ENCODE assay signal across 22 cellular contexts in genomic region chr20:62351469-62352401, GRCh38. TPM values are rescaled to one million over a fixed set of nuclear protein-coding genes. Genes with fewer than 3 reads are reported as not detected.
DNase-seq lines count a peak whose midpoint lies in the region; ATAC-seq and TF ChIP-seq lines count a peak whose summit lies in the region.
"Had no signal": no experiment of that assay in that cellular context is flagged by ENCODE, and none has a peak within 500 bp of the region (broad histone marks: within the 10 kb centered on the region; RNA-seq: fewer than 3 reads in every experiment).

No MANE protein-coding gene starts in this region.

- no peak overlapping the region for H3K27ac Mint-ChIP-seq in activated CD4-positive, alpha-beta T cell treated with anti-CD3 and anti-CD28 coated beads for 36 hours
- H3K27ac Mint-ChIP-seq: activated B cell treated with CpG ODN at 0.5 μM for 24 hours; activated CD8-positive, alpha-beta T cell treated with anti-CD3 and anti-CD28 coated beads, Interleukin-2, amount 10 ng/mL, durations not matched to agents 7 days and 5 days; activated naive CD8-positive, alpha-beta T cell treated with anti-CD3 and anti-CD28 coated beads, Interleukin-2, amount 10 ng/mL, durations not matched to agents 7 days and 5 days; IgD-negative memory B cell had no signal

- H3K4me1 Mint-ChIP-seq in activated CD4-positive, alpha-beta T cell treated with anti-CD3 and anti-CD28 coated beads for 36 hours = no peaks in the 10 kb centered on the region
- H3K4me1 Mint-ChIP-seq: activated B cell treated with CpG ODN at 0.5 μM for 24 hours had no signal

- TF ChIP-seq EP300 in gastroesophageal sphincter (IDR thresholded peaks at IDR 0.05) (no peak), upper lobe of left lung (IDR thresholded peaks at IDR 0.05) (no peak)

- peaks cover 5% of the 10 kb centered on the region for H3K9me3 Mint-ChIP-seq in activated CD4-positive, alpha-beta T cell treated with anti-CD3 and anti-CD28 coated beads for 36 hours (ENCODE audit: low read depth)

- POLR2A ChIA-PET in Panc1 (lab: Charles Lee) = no interaction called here
- POLR2A ChIA-PET in activated CD4-positive, alpha-beta T cell treated with anti-CD3 and anti-CD28 coated beads for 36 hours (lab: Charles Lee) = no interaction called here

- no peak for DNase-seq in Panc1 (ENCODE audit: low read depth, low spot score)
- DNase-seq in lung (ENCODE audit: low spot score) = no peak
- peak in 1 of 2 donors; percentile 82 for DNase-seq in upper lobe of left lung
- DNase-seq in MV-4-11 (lab: John Stamatoyannopoulos, UW) = no peak
- no peak for DNase-seq in activated CD4-positive, alpha-beta T cell treated with anti-CD3 and anti-CD28 coated beads for 36 hours
- no peak for DNase-seq in NCI-H510A treated with DMSO at 0.1 percent for 48 hours (lab: John Stamatoyannopoulos, UW)
- DNase-seq: activated B cell treated with CpG ODN at 0.5 μM for 24 hours; activated CD8-positive, alpha-beta T cell treated with anti-CD3 and anti-CD28 coated beads, Interleukin-2, amount 10 ng/mL, durations not matched to agents 7 days and 5 days; activated naive CD8-positive, alpha-beta T cell treated with anti-CD3 and anti-CD28 coated beads, Interleukin-2, amount 10 ng/mL, durations not matched to agents 7 days and 5 days; activated T-cell treated with anti-CD3 and anti-CD28 coated beads, Interleukin-2, amount 50 U/mL, for 48 hours; AML-193; dermis blood vessel endothelial cell; EL; naive thymus-derived CD8-positive, alpha-beta T cell; NCI-H526; T-helper 2 cell had no signal

- H3K27me3 ChIP-seq in Panc1 (ENCODE audit: control insufficient read depth, insufficient read depth, low read length) (no peaks in the 10 kb centered on the region), gastroesophageal sphincter (no peaks in the 10 kb centered on the region), lung (ENCODE audit: control insufficient read depth, insufficient read depth) (no peaks in the 10 kb centered on the region), upper lobe of left lung (no peaks in the 10 kb centered on the region)
- H3K27me3 ChIP-seq: SJSA1, uterus had no signal

- H3K27me3 Mint-ChIP-seq in activated CD4-positive, alpha-beta T cell treated with anti-CD3 and anti-CD28 coated beads for 36 hours = peaks cover 2% of the 10 kb centered on the region
- H3K27me3 Mint-ChIP-seq: activated B cell treated with CpG ODN at 0.5 μM for 24 hours; activated naive CD8-positive, alpha-beta T cell treated with anti-CD3 and anti-CD28 coated beads, Interleukin-2, amount 10 ng/mL, durations not matched to agents 7 days and 5 days; brain; IgD-negative memory B cell had no signal

- H3K27ac ChIP-seq in Panc1 (ENCODE audit: low read length) (peak overlapping the region; percentile 81), gastroesophageal sphincter (peak overlapping the region; percentile 41 to 94 (median 90)), lung (ENCODE audit: low read depth in 1 of 2, low read length in 1 of 2) (peak overlapping the region; percentile 61 to 84), upper lobe of left lung (peak overlapping the region; percentile 62 to 98 (median 86))
- H3K27ac ChIP-seq: parathyroid adenoma, SJSA1 had no signal

- BruUV-seq in Panc1 (replicated peaks; lab: Mats Ljungman, UMichigan) = no TSS peak

- no peaks in the 10 kb centered on the region for H3K36me3 Mint-ChIP-seq in activated CD4-positive, alpha-beta T cell treated with anti-CD3 and anti-CD28 coated beads for 36 hours (ENCODE audit: low read depth)
- H3K36me3 Mint-ChIP-seq: activated naive CD8-positive, alpha-beta T cell treated with anti-CD3 and anti-CD28 coated beads, Interleukin-2, amount 10 ng/mL, durations not matched to agents 7 days and 5 days had no signal

- in situ Hi-C loops in Panc1 (cut with HindIII; ENCODE audit: low pct_unique_long_range_greater_than_20kb, low sequenced_read_pairs) = no loop called here

- H3K36me3 ChIP-seq in Panc1 (ENCODE audit: control insufficient read depth, insufficient read depth, low read length) (peaks cover 9% of the 10 kb centered on the region), gastroesophageal sphincter (peaks cover 0 to 51% of the 10 kb centered on the region in 2 donors), lung (ENCODE audit: control insufficient read depth in 2 of 2, insufficient read depth in 2 of 2, low read length in 2 of 2) (peaks cover 5 to 46% of the 10 kb centered on the region in 2 donors), upper lobe of left lung (peaks cover 4 to 72% (median 32%) of the 10 kb centered on the region in 4 donors)
- H3K36me3 ChIP-seq: SJSA1, uterus had no signal

- H3K4me1 ChIP-seq in Panc1 (ENCODE audit: control insufficient read depth, insufficient read depth, low read length) (peaks cover 69% of the 10 kb centered on the region), gastroesophageal sphincter (peaks cover 6 to 61% (median 39%) of the 10 kb centered on the region in 3 donors), lung (ENCODE audit: control insufficient read depth in 2 of 2, insufficient read depth in 2 of 2, low read length in 2 of 2) (peaks cover 17 to 18% of the 10 kb centered on the region in 2 donors), upper lobe of left lung (peaks cover 25 to 50% (median 43%) of the 10 kb centered on the region in 4 donors)

- WGBS in gastroesophageal sphincter (ENCODE audit: low coverage in 1 of 2), 2 donors = 89 to 96% methylated on average over 4 to 9 of the region's 60 CpGs
- WGBS in lung, 2 donors = 90 to 92% methylated on average over 57 to 60 of the region's 60 CpGs
- 87 to 93% methylated on average over 28 to 49 of the region's 60 CpGs for WGBS in upper lobe of left lung, 2 donors

- TF ChIP-seq CTCF in Panc1 (IDR thresholded peaks at IDR 0.05) = no peak
- no peak for TF ChIP-seq CTCF in gastroesophageal sphincter (IDR thresholded peaks at IDR 0.05)
- no peak for TF ChIP-seq CTCF in lung (IDR thresholded peaks at IDR 0.05; ENCODE audit: control extremely low read depth, extremely low read depth)
- no peak for TF ChIP-seq CTCF in upper lobe of left lung (IDR thresholded peaks at IDR 0.05)

- CTCF ChIA-PET in Panc1 (lab: Charles Lee) = no interaction called here
- CTCF ChIA-PET in activated CD4-positive, alpha-beta T cell treated with anti-CD3 and anti-CD28 coated beads for 36 hours (lab: Charles Lee) = interaction anchor here (1.0 kb wide), 1 partner anchor 12 kb away, joined by 3 read pairs; no protein-coding TSS in a partner anchor

- H3K9me3 ChIP-seq in Panc1 (ENCODE audit: control insufficient read depth, insufficient read depth, low read depth, low read length) (no peaks in the 10 kb centered on the region; the same call in 1 of the 2 replicates), gastroesophageal sphincter (no peaks in the 10 kb centered on the region), lung (ENCODE audit: control insufficient read depth in 2 of 2, insufficient read depth in 1 of 2, low read length in 1 of 2) (no peaks in the 10 kb centered on the region), upper lobe of left lung (no peaks in the 10 kb centered on the region)
- H3K9me3 ChIP-seq: uterus had no signal

- ATAC-seq in Panc1 (no peak), gastroesophageal sphincter (no peak), lung (ENCODE audit: insufficient read depth, low FRiP score) (no peak), upper lobe of left lung (ENCODE audit: low FRiP score in 2 of 2) (no peak)
- ATAC-seq in activated CD4-positive, alpha-beta T cell treated with anti-CD3 and anti-CD28 coated beads for 36 hours = no peak
- ATAC-seq: activated CD8-positive, alpha-beta T cell treated with anti-CD3 and anti-CD28 coated beads, Interleukin-2, amount 10 ng/mL, durations not matched to agents 7 days and 5 days; naive thymus-derived CD8-positive, alpha-beta T cell had no signal

- TF ChIP-seq POLR2A in gastroesophageal sphincter (IDR thresholded peaks at IDR 0.05) (no peak), upper lobe of left lung (IDR thresholded peaks at IDR 0.05) (no peak)

- H3K4me3 ChIP-seq in Panc1 (ENCODE audit: low read depth in 2 of 2, low read length in 2 of 2) (no peak overlapping the region), gastroesophageal sphincter (no peak overlapping the region), lung (no peak overlapping the region), upper lobe of left lung (no peak overlapping the region)
- H3K4me3 ChIP-seq: SJSA1, uterus had no signal

- H3K4me3 Mint-ChIP-seq in activated CD4-positive, alpha-beta T cell treated with anti-CD3 and anti-CD28 coated beads for 36 hours = no peak overlapping the region
- H3K4me3 Mint-ChIP-seq: activated B cell treated with CpG ODN at 0.5 μM for 24 hours; activated CD8-positive, alpha-beta T cell treated with anti-CD3 and anti-CD28 coated beads, Interleukin-2, amount 10 ng/mL, durations not matched to agents 7 days and 5 days; activated naive CD8-positive, alpha-beta T cell treated with anti-CD3 and anti-CD28 coated beads, Interleukin-2, amount 10 ng/mL, durations not matched to agents 7 days and 5 days; brain; IgD-negative memory B cell; naive thymus-derived CD8-positive, alpha-beta T cell had no signal

- intact Hi-C loops in Panc1 (cut with micrococcal nuclease; ENCODE audit: unreplicated experiment) = no loop called here
- intact Hi-C loops in activated CD4-positive, alpha-beta T cell treated with anti-CD3 and anti-CD28 coated beads for 36 hours (cut with DNase I, micrococcal nuclease) = no loop called here

RNA-seq across cellular contexts. Expression of gene LAMA5, which starts 15.4 kb away (rescaled TPM):
- total RNA-seq in Panc1 (2021; ENCODE audit: unreplicated experiment) = 497 TPM
- polyA plus RNA-seq in Panc1 (2012; ENCODE audit: insufficient read length) = 508 TPM
- 100 to 1,000 TPM in 3 of 4 donors, 10 to 100 TPM in 1; 58.6 to 259 (median 172) TPM for total RNA-seq in gastroesophageal sphincter
- total RNA-seq in lung = 100 to 1,000 TPM; 209 to 315 TPM
- 100 to 1,000 TPM; 116 to 279 TPM for polyA plus RNA-seq in lung
- 1,000 to 10,000 TPM in 1 of 6 donors, 100 to 1,000 TPM in 5; 176 to 1,019 (median 307) TPM for total RNA-seq in upper lobe of left lung
- total RNA-seq in activated CD4-positive, alpha-beta T cell treated with anti-CD3 and anti-CD28 coated beads for 36 hours = 1 to 10 TPM in 1 of 2 experiments, under 1 TPM in 1; 0.72 to 1.0 TPM

RNA-seq across cellular contexts. Expression of gene RPS21, which starts 35.2 kb away (rescaled TPM):
- total RNA-seq in Panc1 (2021; ENCODE audit: unreplicated experiment) (1,761 TPM), gastroesophageal sphincter (1,000 to 10,000 TPM in 3 of 4 donors, 100 to 1,000 TPM in 1; 383 to 2,881 (median 2,372) TPM), lung (1,000 to 10,000 TPM in 1 of 2 donors, 100 to 1,000 TPM in 1; 222 to 1,251 TPM), upper lobe of left lung (1,000 to 10,000 TPM in 3 of 6 donors, 100 to 1,000 TPM in 2, 10 to 100 TPM in 1; 94.6 to 1,381 (median 998) TPM)
- 4,052 TPM for polyA plus RNA-seq in Panc1 (2012; ENCODE audit: insufficient read length)
- polyA plus RNA-seq in lung = 1,000 to 10,000 TPM; 4,051 to 4,827 TPM
- 1,000 to 10,000 TPM; 1,051 to 2,439 TPM for total RNA-seq in activated CD4-positive, alpha-beta T cell treated with anti-CD3 and anti-CD28 coated beads for 36 hours

RNA-seq across cellular contexts. Expression of gene ADRM1, which starts 48.9 kb away (rescaled TPM):
- total RNA-seq in Panc1 (2021; ENCODE audit: unreplicated experiment) (194 TPM), gastroesophageal sphincter (100 to 1,000 TPM; 131 to 182 (median 151) TPM), lung (100 to 1,000 TPM in 1 of 2 donors, 10 to 100 TPM in 1; 43.1 to 104 TPM), upper lobe of left lung (100 to 1,000 TPM in 2 of 6 donors, 10 to 100 TPM in 4; 57.6 to 158 (median 91.6) TPM)
- 315 TPM for polyA plus RNA-seq in Panc1 (2012; ENCODE audit: insufficient read length)
- 100 to 1,000 TPM; 108 to 140 TPM for polyA plus RNA-seq in lung
- 100 to 1,000 TPM in 1 of 2 experiments, 10 to 100 TPM in 1; 92.8 to 103 TPM for total RNA-seq in activated CD4-positive, alpha-beta T cell treated with anti-CD3 and anti-CD28 coated beads for 36 hours

RNA-seq across cellular contexts. Expression of gene CABLES2, which starts 55.4 kb away (rescaled TPM):
- total RNA-seq in Panc1 (2021; ENCODE audit: unreplicated experiment) = 9.8 TPM
- polyA plus RNA-seq in Panc1 (2012; ENCODE audit: insufficient read length) = 12.0 TPM
- 1 to 10 TPM; 2.7 to 9.8 (median 3.8) TPM for total RNA-seq in gastroesophageal sphincter
- 1 to 10 TPM; 3.5 to 4.4 TPM for total RNA-seq in lung
- polyA plus RNA-seq in lung = 1 to 10 TPM; 1.9 to 3.7 TPM
- 1 to 10 TPM; 2.2 to 5.2 (median 4.0) TPM for total RNA-seq in upper lobe of left lung
- 1 to 10 TPM; 6.4 to 7.6 TPM for total RNA-seq in activated CD4-positive, alpha-beta T cell treated with anti-CD3 and anti-CD28 coated beads for 36 hours

Comparison
In these comparisons a context has a peak if more than half of its experiments do, and no peak if none do; other contexts are left out.
1. RNA of gene LAMA5, which starts 15.4 kb away (total RNA-seq): 497 TPM in Panc1 (single experiment), 209 to 315 TPM in lung, 176 to 1,019 TPM in upper lobe of left lung and 58.6 to 259 TPM in gastroesophageal sphincter; 0.72 to 1.0 TPM in activated CD4-positive, alpha-beta T cell treated with anti-CD3 and anti-CD28 coated beads for 36 hours; every median in the first group is over 10 times any median in the second.
2. Peak in every context shown above with its lines, with median percentiles within 50 percentile points of each other: H3K27ac ChIP-seq.